Comparison of ENCODE assay signal across 18 cellular contexts in the genomic region with DNA sequence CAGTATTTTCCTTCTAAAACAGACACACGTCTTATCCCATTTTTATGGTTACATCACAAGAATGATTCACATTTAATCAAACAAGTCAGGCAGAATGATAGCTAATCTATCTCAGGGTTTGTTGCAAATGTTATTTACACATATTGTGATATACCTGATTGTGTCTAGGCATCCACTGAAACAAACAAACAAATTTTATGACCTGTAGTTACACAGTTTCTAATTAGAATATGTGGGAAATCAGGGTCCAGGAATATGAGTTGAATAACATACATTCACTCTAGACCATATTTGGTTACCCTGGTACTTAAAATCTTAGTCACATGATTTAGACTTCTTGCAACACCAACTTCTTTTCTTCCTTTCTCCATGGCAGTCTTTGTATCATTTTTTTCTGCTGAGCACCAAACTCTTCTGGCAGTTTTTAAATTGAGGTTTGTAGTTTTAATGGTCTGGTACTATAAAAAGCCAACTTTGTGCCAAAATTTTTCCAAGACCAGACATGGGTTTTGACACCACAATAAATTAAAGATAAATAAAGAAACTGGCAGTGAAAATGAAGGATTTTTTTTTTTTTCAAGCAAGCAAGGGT.
DNase-seq lines count a peak whose midpoint lies in the region; ATAC-seq and TF ChIP-seq lines count a peak whose summit lies in the region.
"Had no signal": no experiment of that assay in that cellular context is flagged by ENCODE, and none has a peak within 500 bp of the region (broad histone marks: within the 10 kb centered on the region; RNA-seq: fewer than 3 reads in every experiment).

No MANE protein-coding gene starts in this region.

- H3K36me3 ChIP-seq in mesenchymal stem cell (ENCODE audit: control insufficient read depth in 1 of 2, insufficient read depth in 2 of 2, low read depth in 1 of 2, low read length in 2 of 2): no peaks in the 10 kb centered on the region
- no peaks in the 10 kb centered on the region for H3K36me3 ChIP-seq in thoracic aorta

- H2BK12ac ChIP-seq in mesenchymal stem cell (ENCODE audit: low read length in 2 of 2): no peak overlapping the region

- H2BK15ac ChIP-seq in mesenchymal stem cell (ENCODE audit: low read depth, poor library complexity, severe bottlenecking): no peak overlapping the region

- peaks cover 4% of the 10 kb centered on the region for H3K79me1 ChIP-seq in mesenchymal stem cell (replicated peaks; ENCODE audit: low read length, poor library complexity, severe bottlenecking)

- no CpG with 5 or more reads among the region's 1 CpG for WGBS in mesenchymal stem cell

- peak; percentile 51 for DNase-seq in GM04503 (ENCODE audit: low read depth)
- peak; percentile 14 for DNase-seq in cerebellar cortex (ENCODE audit: low spot score)
- no peak for DNase-seq in mesenchymal stem cell
- no peak for DNase-seq in thoracic aorta (ENCODE audit: low spot score)
- no peak for DNase-seq in Ammon's horn (ENCODE audit: low spot score)
- no peak for DNase-seq in LoVo (ENCODE audit: low spot score)
- DNase-seq: activated CD8-positive, alpha-beta memory T cell treated with anti-CD3 and anti-CD28 coated beads for 24 hours; body of pancreas; dermis blood vessel endothelial cell; head of caudate nucleus; KBM-7; NCI-H2081 treated with DMSO at 0.1 percent for 48 hours; RPMI8226; stimulated activated naive CD4-positive, alpha-beta T cell treated with Interleukin-2 at 50 U/mL for 16 hours; T1000 had no signal

- no peak overlapping the region for H3K4ac ChIP-seq in mesenchymal stem cell (ENCODE audit: low read depth in 1 of 2, low read length in 2 of 2)

- no peaks in the 10 kb centered on the region for H3K4me1 ChIP-seq in mesenchymal stem cell (ENCODE audit: control insufficient read depth, insufficient read depth, low read depth, low read length)
- peaks cover 35 to 97% of the 10 kb centered on the region in 2 donors for H3K4me1 ChIP-seq in thoracic aorta (ENCODE audit: control insufficient read depth in 1 of 2, low read depth in 2 of 2)

- no peak overlapping the region for H4K8ac ChIP-seq in mesenchymal stem cell (ENCODE audit: low read length)

- TF ChIP-seq CTCF in thoracic aorta (IDR thresholded peaks at IDR 0.05): no peak

- H2AK5ac ChIP-seq in mesenchymal stem cell (ENCODE audit: low read length, severe bottlenecking): no peak overlapping the region

- ATAC-seq in thoracic aorta (ENCODE audit: insufficient number of reproducible peaks, low FRiP score, low read depth) (no peak), GM18868 (IDR thresholded peaks at IDR 0.05; ENCODE audit: unreplicated experiment) (no peak), HG03457 (IDR thresholded peaks at IDR 0.05; ENCODE audit: unreplicated experiment) (no peak)
- ATAC-seq: activated naive CD4-positive, alpha-beta T cell treated with anti-CD3 and anti-CD28 coated beads, Interleukin-2, amount 50 U/mL, for 72 hours; body of pancreas had no signal

- H3K18ac ChIP-seq in mesenchymal stem cell (ENCODE audit: low read depth in 1 of 2, low read length in 2 of 2): no peak overlapping the region

- no peaks in the 10 kb centered on the region for H3K9me3 ChIP-seq in mesenchymal stem cell (ENCODE audit: control insufficient read depth, low read length)
- H3K9me3 ChIP-seq in thoracic aorta: no peaks in the 10 kb centered on the region
- H3K9me3 ChIP-seq: body of pancreas had no signal

- no peak overlapping the region for H2BK120ac ChIP-seq in mesenchymal stem cell (ENCODE audit: low read depth, low read length)

- H3K23ac ChIP-seq in mesenchymal stem cell (ENCODE audit: low read length in 2 of 2): no peak overlapping the region

- H3K4me2 ChIP-seq in mesenchymal stem cell (ENCODE audit: low read length, poor library complexity, severe bottlenecking): no peak overlapping the region

- H2AFZ ChIP-seq in mesenchymal stem cell (ENCODE audit: low read depth, low read length): no peak overlapping the region

- H3K9ac ChIP-seq in mesenchymal stem cell (ENCODE audit: low read length): peak overlapping the region; percentile 32

- H3K27ac ChIP-seq in mesenchymal stem cell (ENCODE audit: low read length, poor library complexity, severe bottlenecking) (no peak overlapping the region), thoracic aorta (peak overlapping the region; percentile 78 to 88)

- H3K27me3 ChIP-seq in mesenchymal stem cell (ENCODE audit: control insufficient read depth in 1 of 2, insufficient read depth in 1 of 2, low read length in 2 of 2) (no peaks in the 10 kb centered on the region), thoracic aorta (replicated peaks; ENCODE audit: insufficient read depth) (no peaks in the 10 kb centered on the region)
- H3K27me3 ChIP-seq: body of pancreas had no signal

- H3K14ac ChIP-seq in mesenchymal stem cell (ENCODE audit: low read length in 2 of 2): no peak overlapping the region

- H4K91ac ChIP-seq in mesenchymal stem cell (ENCODE audit: low read length): no peak overlapping the region

- H2BK5ac ChIP-seq in mesenchymal stem cell (ENCODE audit: low read depth, low read length, poor library complexity, severe bottlenecking): no peak overlapping the region

- H3K4me3 ChIP-seq in mesenchymal stem cell (ENCODE audit: insufficient read depth in 1 of 2, low read depth in 1 of 2, low read length in 2 of 2): no peak overlapping the region
- peak overlapping the region; percentile 49 for H3K4me3 ChIP-seq in thoracic aorta
- H3K4me3 ChIP-seq: body of pancreas had no signal

Comparison
In these comparisons a context has a peak if more than half of its experiments do, and no peak if none do; other contexts are left out.
1. DNase-seq: peak in GM04503 (single experiment) and cerebellar cortex (single experiment); none in mesenchymal stem cell (single experiment), thoracic aorta (single experiment), Ammon's horn (single experiment) and LoVo (single experiment).